Comparison of ENCODE assay signal across 13 cellular contexts in the genomic region with DNA sequence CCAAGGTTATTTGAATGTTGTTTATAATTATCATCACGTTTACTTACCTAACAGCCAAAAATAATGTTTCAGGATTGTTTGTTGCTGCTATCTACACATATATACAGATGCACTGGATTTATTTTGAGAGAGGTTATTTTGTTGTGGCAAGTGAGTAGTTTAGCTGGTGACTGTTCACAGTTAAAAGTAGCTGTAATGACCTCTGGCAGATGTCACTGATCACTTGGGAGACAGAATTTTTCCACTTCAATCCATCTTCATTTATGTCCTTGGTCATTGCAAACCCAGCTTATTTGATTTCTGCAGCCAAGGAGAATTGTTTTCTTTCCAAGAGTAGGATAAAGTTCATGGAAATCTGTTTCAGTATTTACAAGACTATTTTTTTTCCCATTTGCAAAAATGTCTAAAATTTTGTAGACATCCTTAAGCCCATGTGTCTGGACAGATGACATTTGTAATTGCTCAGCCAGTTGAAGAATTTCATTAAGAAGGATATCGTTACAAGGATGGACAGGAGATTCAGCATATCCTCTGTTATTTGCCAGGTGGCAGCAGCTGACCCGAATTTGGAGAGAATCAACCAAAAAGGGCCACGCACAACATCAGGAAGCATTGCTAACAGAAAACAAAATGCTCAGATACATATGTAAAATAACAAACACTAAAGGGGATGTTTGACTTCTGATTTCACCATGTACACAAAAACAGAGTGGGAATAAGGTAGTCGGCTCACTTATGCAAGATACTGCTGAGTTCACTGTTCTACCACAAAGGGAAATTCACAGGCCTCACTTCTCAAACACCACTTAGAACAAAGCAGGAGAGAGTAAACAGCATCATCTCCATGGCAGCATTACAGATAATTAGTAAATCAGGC.
DNase-seq lines count a peak whose midpoint lies in the region; ATAC-seq and TF ChIP-seq lines count a peak whose summit lies in the region.
"Had no signal": no experiment of that assay in that cellular context is flagged by ENCODE, and none has a peak within 500 bp of the region (broad histone marks: within the 10 kb centered on the region; RNA-seq: fewer than 3 reads in every experiment).

No MANE protein-coding gene starts in this region.

- TF ChIP-seq CTCF in glutamatergic neuron (IDR thresholded peaks at IDR 0.05; ENCODE audit: partially characterized antibody, unreplicated experiment) (no peak), upper lobe of right lung (IDR thresholded peaks at IDR 0.05) (no peak), type B pancreatic cell (conservative IDR thresholded peaks at IDR 0.05) (no peak)

- H3K27ac Mint-ChIP-seq in glutamatergic neuron (ENCODE audit: unreplicated experiment) (peak overlapping the region; percentile 92), type B pancreatic cell (no peak overlapping the region)

- H3K36me3 Mint-ChIP-seq in glutamatergic neuron (ENCODE audit: unreplicated experiment) (no peaks in the 10 kb centered on the region), type B pancreatic cell (no peaks in the 10 kb centered on the region)

- H3K36me3 ChIP-seq in upper lobe of right lung: no peaks in the 10 kb centered on the region
- H3K36me3 ChIP-seq: gastrocnemius medialis, right lobe of liver had no signal

- peaks cover 7% of the 10 kb centered on the region for H3K4me1 ChIP-seq in upper lobe of right lung
- H3K4me1 ChIP-seq: gastrocnemius medialis, right lobe of liver had no signal

- H3K4me3 Mint-ChIP-seq in glutamatergic neuron (ENCODE audit: unreplicated experiment): peak overlapping the region; percentile 54
- H3K4me3 Mint-ChIP-seq in type B pancreatic cell: no peak overlapping the region

- H3K9me3 ChIP-seq in upper lobe of right lung: no peaks in the 10 kb centered on the region
- H3K9me3 ChIP-seq: gastrocnemius medialis, right lobe of liver had no signal

- DNase-seq in Right ventricle myocardium superior (no peak), cardiac septum (ENCODE audit: low spot score) (no peak), SK-N-DZ (ENCODE audit: low spot score) (peak; percentile 36), glutamatergic neuron (no peak), upper lobe of right lung (no peak), type B pancreatic cell (ENCODE audit: extremely low spot score, unreplicated experiment) (no peak), germinal center (ENCODE audit: low spot score) (no peak)
- DNase-seq: gastrocnemius medialis, midbrain, NCI-H226, right lobe of liver had no signal

- intact Hi-C loops in Right ventricle myocardium superior (cut with DNase I): no loop called here
- intact Hi-C loops in cardiac septum (cut with DNase I): no loop called here
- intact Hi-C loops in upper lobe of right lung (cut with DNase I): no loop called here

- no peaks in the 10 kb centered on the region for H3K27me3 ChIP-seq in upper lobe of right lung
- H3K27me3 ChIP-seq: gastrocnemius medialis, right lobe of liver had no signal

- H3K27ac ChIP-seq in upper lobe of right lung: no peak overlapping the region
- H3K27ac ChIP-seq: coronary artery, gastrocnemius medialis, right lobe of liver had no signal

- peaks cover 5% of the 10 kb centered on the region for H3K27me3 Mint-ChIP-seq in glutamatergic neuron (ENCODE audit: unreplicated experiment)
- H3K27me3 Mint-ChIP-seq in type B pancreatic cell: no peaks in the 10 kb centered on the region

- peaks cover 59% of the 10 kb centered on the region for H3K4me1 Mint-ChIP-seq in glutamatergic neuron (ENCODE audit: low read depth, unreplicated experiment)
- peaks cover 9% of the 10 kb centered on the region for H3K4me1 Mint-ChIP-seq in type B pancreatic cell (ENCODE audit: unreplicated experiment)

- no peak overlapping the region for H3K4me3 ChIP-seq in upper lobe of right lung
- H3K4me3 ChIP-seq: coronary artery, gastrocnemius medialis, right lobe of liver had no signal

- peak; percentile 76 for ATAC-seq in Right ventricle myocardium superior (ENCODE audit: poor library complexity)
- peak; percentile 57 for ATAC-seq in upper lobe of right lung
- no peak for ATAC-seq in HG02852 (IDR thresholded peaks at IDR 0.05; ENCODE audit: unreplicated experiment)
- ATAC-seq: gastrocnemius medialis had no signal

- peaks cover 13% of the 10 kb centered on the region for H3K9me3 Mint-ChIP-seq in glutamatergic neuron (ENCODE audit: unreplicated experiment)
- no peaks in the 10 kb centered on the region for H3K9me3 Mint-ChIP-seq in type B pancreatic cell
